Comparison of ENCODE assay signal across 1 cellular context in the genomic region with DNA sequence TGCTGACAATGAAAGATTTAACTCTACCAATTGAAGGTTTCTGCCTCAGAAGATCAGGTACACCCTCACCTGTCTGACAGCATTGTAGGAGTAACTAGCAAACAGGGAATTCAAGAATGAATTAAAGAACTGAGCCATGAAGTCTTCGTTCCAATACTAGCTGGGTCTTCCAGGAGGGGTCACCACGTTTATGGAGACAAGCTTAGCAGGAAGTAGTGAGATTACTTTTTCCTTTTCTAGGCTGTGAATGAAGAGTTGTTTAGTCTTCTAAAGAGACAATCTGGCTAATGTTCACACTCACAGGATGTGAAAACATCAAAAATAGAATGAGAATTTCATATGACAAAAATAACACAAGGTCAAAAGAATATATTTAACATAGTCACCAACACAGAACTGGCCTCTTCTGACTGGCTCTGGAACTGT.
TF ChIP-seq lines count a peak whose summit lies in the region.

No MANE protein-coding gene starts in this region.

TF ChIP-seq in GM12878, 131 proteins besides CTCF, POLR2A, EP300 and RAD21 (continued from another document and continues in another):
- TF ChIP-seq, protein P1, sequence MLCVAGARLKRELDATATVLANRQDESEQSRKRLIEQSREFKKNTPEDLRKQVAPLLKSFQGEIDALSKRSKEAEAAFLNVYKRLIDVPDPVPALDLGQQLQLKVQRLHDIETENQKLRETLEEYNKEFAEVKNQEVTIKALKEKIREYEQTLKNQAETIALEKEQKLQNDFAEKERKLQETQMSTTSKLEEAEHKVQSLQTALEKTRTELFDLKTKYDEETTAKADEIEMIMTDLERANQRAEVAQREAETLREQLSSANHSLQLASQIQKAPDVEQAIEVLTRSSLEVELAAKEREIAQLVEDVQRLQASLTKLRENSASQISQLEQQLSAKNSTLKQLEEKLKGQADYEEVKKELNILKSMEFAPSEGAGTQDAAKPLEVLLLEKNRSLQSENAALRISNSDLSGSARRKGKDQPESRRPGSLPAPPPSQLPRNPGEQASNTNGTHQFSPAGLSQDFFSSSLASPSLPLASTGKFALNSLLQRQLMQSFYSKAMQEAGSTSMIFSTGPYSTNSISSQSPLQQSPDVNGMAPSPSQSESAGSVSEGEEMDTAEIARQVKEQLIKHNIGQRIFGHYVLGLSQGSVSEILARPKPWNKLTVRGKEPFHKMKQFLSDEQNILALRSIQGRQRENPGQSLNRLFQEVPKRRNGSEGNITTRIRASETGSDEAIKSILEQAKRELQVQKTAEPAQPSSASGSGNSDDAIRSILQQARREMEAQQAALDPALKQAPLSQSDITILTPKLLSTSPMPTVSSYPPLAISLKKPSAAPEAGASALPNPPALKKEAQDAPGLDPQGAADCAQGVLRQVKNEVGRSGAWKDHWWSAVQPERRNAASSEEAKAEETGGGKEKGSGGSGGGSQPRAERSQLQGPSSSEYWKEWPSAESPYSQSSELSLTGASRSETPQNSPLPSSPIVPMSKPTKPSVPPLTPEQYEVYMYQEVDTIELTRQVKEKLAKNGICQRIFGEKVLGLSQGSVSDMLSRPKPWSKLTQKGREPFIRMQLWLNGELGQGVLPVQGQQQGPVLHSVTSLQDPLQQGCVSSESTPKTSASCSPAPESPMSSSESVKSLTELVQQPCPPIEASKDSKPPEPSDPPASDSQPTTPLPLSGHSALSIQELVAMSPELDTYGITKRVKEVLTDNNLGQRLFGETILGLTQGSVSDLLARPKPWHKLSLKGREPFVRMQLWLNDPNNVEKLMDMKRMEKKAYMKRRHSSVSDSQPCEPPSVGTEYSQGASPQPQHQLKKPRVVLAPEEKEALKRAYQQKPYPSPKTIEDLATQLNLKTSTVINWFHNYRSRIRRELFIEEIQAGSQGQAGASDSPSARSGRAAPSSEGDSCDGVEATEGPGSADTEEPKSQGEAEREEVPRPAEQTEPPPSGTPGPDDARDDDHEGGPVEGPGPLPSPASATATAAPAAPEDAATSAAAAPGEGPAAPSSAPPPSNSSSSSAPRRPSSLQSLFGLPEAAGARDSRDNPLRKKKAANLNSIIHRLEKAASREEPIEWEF (IDR thresholded peaks at IDR 0.05; ENCODE audit: insufficient replicate concordance, low read depth, low read length), result no peak
- TF ChIP-seq RELA (IDR thresholded peaks at IDR 0.05; ENCODE audit: borderline replicate concordance, partially characterized antibody), result peak; percentile 31
- no peak for TF ChIP-seq POU2F2 (IDR thresholded peaks at IDR 0.05; ENCODE audit: borderline replicate concordance, low read depth, low read length)
- TF ChIP-seq HDAC6 (IDR thresholded peaks at IDR 0.05; ENCODE audit: unreplicated experiment), result no peak
- TF ChIP-seq RUNX3 (IDR thresholded peaks at IDR 0.05; ENCODE audit: low read length), result peak; percentile 68; the same call in 1 of the 2 replicates
- no peak for TF ChIP-seq HDAC2 (IDR thresholded peaks at IDR 0.05)
- TF ChIP-seq, protein P2, sequence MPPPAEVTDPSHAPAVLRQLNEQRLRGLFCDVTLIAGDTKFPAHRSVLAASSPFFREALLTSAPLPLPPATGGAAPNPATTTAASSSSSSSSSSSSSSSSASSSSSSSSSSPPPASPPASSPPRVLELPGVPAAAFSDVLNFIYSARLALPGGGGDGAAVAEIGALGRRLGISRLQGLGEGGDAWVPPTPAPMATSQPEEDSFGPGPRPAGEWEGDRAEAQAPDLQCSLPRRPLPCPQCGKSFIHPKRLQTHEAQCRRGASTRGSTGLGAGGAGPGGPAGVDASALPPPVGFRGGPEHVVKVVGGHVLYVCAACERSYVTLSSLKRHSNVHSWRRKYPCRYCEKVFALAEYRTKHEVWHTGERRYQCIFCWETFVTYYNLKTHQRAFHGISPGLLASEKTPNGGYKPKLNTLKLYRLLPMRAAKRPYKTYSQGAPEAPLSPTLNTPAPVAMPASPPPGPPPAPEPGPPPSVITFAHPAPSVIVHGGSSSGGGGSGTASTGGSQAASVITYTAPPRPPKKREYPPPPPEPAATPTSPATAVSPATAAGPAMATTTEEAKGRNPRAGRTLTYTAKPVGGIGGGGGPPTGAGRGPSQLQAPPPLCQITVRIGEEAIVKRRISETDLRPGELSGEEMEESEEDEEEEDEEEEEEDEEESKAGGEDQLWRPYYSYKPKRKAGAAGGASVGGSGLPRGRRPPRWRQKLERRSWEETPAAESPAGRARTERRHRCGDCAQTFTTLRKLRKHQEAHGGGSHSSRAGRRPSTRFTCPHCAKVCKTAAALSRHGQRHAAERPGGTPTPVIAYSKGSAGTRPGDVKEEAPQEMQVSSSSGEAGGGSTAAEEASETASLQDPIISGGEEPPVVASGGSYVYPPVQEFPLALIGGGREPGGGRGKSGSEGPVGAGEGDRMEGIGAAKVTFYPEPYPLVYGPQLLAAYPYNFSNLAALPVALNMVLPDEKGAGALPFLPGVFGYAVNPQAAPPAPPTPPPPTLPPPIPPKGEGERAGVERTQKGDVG (CRISPR knock-in tag; IDR thresholded peaks at IDR 0.05), result no peak
- TF ChIP-seq GATAD2B (conservative IDR thresholded peaks at IDR 0.05; ENCODE audit: low read depth), result no peak; the same call in 1 of the 2 replicates
- TF ChIP-seq YY1 (IDR thresholded peaks at IDR 0.05; ENCODE audit: low read depth, low read length), result no peak
- TF ChIP-seq, protein P3, sequence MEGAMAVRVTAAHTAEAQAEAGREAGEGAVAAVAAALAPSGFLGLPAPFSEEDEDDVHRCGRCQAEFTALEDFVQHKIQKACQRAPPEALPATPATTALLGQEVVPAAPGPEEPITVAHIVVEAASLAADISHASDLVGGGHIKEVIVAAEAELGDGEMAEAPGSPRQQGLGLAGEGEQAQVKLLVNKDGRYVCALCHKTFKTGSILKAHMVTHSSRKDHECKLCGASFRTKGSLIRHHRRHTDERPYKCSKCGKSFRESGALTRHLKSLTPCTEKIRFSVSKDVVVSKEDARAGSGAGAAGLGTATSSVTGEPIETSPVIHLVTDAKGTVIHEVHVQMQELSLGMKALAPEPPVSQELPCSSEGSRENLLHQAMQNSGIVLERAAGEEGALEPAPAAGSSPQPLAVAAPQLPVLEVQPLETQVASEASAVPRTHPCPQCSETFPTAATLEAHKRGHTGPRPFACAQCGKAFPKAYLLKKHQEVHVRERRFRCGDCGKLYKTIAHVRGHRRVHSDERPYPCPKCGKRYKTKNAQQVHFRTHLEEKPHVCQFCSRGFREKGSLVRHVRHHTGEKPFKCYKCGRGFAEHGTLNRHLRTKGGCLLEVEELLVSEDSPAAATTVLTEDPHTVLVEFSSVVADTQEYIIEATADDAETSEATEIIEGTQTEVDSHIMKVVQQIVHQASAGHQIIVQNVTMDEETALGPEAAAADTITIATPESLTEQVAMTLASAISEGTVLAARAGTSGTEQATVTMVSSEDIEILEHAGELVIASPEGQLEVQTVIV (IDR thresholded peaks at IDR 0.05; ENCODE audit: borderline replicate concordance, partially characterized antibody), result no peak
- TF ChIP-seq CBX3 (IDR thresholded peaks at IDR 0.05; ENCODE audit: borderline replicate concordance, low read depth), result no peak
- TF ChIP-seq, protein P4, sequence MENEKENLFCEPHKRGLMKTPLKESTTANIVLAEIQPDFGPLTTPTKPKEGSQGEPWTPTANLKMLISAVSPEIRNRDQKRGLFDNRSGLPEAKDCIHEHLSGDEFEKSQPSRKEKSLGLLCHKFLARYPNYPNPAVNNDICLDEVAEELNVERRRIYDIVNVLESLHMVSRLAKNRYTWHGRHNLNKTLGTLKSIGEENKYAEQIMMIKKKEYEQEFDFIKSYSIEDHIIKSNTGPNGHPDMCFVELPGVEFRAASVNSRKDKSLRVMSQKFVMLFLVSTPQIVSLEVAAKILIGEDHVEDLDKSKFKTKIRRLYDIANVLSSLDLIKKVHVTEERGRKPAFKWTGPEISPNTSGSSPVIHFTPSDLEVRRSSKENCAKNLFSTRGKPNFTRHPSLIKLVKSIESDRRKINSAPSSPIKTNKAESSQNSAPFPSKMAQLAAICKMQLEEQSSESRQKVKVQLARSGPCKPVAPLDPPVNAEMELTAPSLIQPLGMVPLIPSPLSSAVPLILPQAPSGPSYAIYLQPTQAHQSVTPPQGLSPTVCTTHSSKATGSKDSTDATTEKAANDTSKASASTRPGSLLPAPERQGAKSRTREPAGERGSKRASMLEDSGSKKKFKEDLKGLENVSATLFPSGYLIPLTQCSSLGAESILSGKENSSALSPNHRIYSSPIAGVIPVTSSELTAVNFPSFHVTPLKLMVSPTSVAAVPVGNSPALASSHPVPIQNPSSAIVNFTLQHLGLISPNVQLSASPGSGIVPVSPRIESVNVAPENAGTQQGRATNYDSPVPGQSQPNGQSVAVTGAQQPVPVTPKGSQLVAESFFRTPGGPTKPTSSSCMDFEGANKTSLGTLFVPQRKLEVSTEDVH (IDR thresholded peaks at IDR 0.05; ENCODE audit: low read depth, partially characterized antibody), result no peak
- TF ChIP-seq SIN3A (IDR thresholded peaks at IDR 0.05; ENCODE audit: low read depth, low read length), result no peak
- TF ChIP-seq, protein P5, sequence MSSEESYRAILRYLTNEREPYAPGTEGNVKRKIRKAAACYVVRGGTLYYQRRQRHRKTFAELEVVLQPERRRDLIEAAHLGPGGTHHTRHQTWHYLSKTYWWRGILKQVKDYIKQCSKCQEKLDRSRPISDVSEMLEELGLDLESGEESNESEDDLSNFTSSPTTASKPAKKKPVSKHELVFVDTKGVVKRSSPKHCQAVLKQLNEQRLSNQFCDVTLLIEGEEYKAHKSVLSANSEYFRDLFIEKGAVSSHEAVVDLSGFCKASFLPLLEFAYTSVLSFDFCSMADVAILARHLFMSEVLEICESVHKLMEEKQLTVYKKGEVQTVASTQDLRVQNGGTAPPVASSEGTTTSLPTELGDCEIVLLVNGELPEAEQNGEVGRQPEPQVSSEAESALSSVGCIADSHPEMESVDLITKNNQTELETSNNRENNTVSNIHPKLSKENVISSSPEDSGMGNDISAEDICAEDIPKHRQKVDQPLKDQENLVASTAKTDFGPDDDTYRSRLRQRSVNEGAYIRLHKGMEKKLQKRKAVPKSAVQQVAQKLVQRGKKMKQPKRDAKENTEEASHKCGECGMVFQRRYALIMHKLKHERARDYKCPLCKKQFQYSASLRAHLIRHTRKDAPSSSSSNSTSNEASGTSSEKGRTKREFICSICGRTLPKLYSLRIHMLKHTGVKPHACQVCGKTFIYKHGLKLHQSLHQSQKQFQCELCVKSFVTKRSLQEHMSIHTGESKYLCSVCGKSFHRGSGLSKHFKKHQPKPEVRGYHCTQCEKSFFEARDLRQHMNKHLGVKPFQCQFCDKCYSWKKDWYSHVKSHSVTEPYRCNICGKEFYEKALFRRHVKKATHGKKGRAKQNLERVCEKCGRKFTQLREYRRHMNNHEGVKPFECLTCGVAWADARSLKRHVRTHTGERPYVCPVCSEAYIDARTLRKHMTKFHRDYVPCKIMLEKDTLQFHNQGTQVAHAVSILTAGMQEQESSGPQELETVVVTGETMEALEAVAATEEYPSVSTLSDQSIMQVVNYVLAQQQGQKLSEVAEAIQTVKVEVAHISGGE (CRISPR knock-in tag; IDR thresholded peaks at IDR 0.05), result no peak
- TF ChIP-seq KLF5 (IDR thresholded peaks at IDR 0.05; ENCODE audit: partially characterized antibody), result no peak
- TF ChIP-seq HCFC1 (IDR thresholded peaks at IDR 0.05; ENCODE audit: low read length), result no peak
- TF ChIP-seq, protein P6, sequence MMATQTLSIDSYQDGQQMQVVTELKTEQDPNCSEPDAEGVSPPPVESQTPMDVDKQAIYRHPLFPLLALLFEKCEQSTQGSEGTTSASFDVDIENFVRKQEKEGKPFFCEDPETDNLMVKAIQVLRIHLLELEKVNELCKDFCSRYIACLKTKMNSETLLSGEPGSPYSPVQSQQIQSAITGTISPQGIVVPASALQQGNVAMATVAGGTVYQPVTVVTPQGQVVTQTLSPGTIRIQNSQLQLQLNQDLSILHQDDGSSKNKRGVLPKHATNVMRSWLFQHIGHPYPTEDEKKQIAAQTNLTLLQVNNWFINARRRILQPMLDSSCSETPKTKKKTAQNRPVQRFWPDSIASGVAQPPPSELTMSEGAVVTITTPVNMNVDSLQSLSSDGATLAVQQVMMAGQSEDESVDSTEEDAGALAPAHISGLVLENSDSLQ (IDR thresholded peaks at IDR 0.05), result no peak
- peak; percentile 64 for TF ChIP-seq IKZF1 (conservative IDR thresholded peaks at IDR 0.05)
- TF ChIP-seq RAD51 (IDR thresholded peaks at IDR 0.05), result no peak
- no peak for TF ChIP-seq BHLHE40 (IDR thresholded peaks at IDR 0.05; ENCODE audit: borderline replicate concordance in 1 of 2, low read depth in 2 of 2, low read length in 1 of 2)
- no peak for TF ChIP-seq FOXK2 (IDR thresholded peaks at IDR 0.05)
- no peak for TF ChIP-seq BMI1 (IDR thresholded peaks at IDR 0.05; ENCODE audit: borderline replicate concordance)
- TF ChIP-seq BRCA1 (IDR thresholded peaks at IDR 0.05; ENCODE audit: low read depth, low read length), result no peak
- TF ChIP-seq MYC (IDR thresholded peaks at IDR 0.05; ENCODE audit: insufficient read depth, insufficient read length, insufficient replicate concordance, low read length, severe bottlenecking), result no peak
- TF ChIP-seq IKZF2 (IDR thresholded peaks at IDR 0.05), result peak; percentile 52 to 63; a peak in 2 of 4 replicates
- TF ChIP-seq MXI1 (IDR thresholded peaks at IDR 0.05; ENCODE audit: low read depth, low read length), result no peak
- peak; percentile 48; the same call in 1 of the 2 replicates for TF ChIP-seq GABPA (IDR thresholded peaks at IDR 0.05; ENCODE audit: low read depth)
- no peak for TF ChIP-seq IRF4 (IDR thresholded peaks at IDR 0.05; ENCODE audit: low read depth, low read length)
- TF ChIP-seq ZNF274 (IDR thresholded peaks at IDR 0.05; ENCODE audit: insufficient read depth, insufficient read length), result no peak
- 0 out of 2 replicates have a peak, but pooled peaks have one; percentile 26 for TF ChIP-seq ZNF24 (IDR thresholded peaks at IDR 0.05)
- peak; percentile 47; the same call in 1 of the 2 replicates for TF ChIP-seq CREM (IDR thresholded peaks at IDR 0.05; ENCODE audit: low read depth)
- TF ChIP-seq TARDBP (IDR thresholded peaks at IDR 0.05; ENCODE audit: borderline replicate concordance), result no peak
- TF ChIP-seq MTA3 (IDR thresholded peaks at IDR 0.05; ENCODE audit: borderline replicate concordance, low read length), result peak; percentile 66; the same call in 1 of the 2 replicates
- TF ChIP-seq, protein P7, sequence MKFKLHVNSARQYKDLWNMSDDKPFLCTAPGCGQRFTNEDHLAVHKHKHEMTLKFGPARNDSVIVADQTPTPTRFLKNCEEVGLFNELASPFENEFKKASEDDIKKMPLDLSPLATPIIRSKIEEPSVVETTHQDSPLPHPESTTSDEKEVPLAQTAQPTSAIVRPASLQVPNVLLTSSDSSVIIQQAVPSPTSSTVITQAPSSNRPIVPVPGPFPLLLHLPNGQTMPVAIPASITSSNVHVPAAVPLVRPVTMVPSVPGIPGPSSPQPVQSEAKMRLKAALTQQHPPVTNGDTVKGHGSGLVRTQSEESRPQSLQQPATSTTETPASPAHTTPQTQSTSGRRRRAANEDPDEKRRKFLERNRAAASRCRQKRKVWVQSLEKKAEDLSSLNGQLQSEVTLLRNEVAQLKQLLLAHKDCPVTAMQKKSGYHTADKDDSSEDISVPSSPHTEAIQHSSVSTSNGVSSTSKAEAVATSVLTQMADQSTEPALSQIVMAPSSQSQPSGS (IDR thresholded peaks at IDR 0.05; ENCODE audit: low read length), result peak; percentile 92
- no peak for TF ChIP-seq TCF12 (IDR thresholded peaks at IDR 0.05; ENCODE audit: low read depth, low read length)
- TF ChIP-seq NFYA (IDR thresholded peaks at IDR 0.05; ENCODE audit: borderline replicate concordance, low read depth, low read length), result no peak
